26 cellular contexts compared by ENCODE assay signal in genomic region chr12:43482311-43483085, GRCh38.
DNase-seq lines count a peak whose midpoint lies in the region; ATAC-seq and TF ChIP-seq lines count a peak whose summit lies in the region.
"Had no signal": no experiment of that assay in that cellular context is flagged by ENCODE, and none has a peak within 500 bp of the region (broad histone marks: within the 10 kb centered on the region; RNA-seq: fewer than 3 reads in every experiment).

No MANE protein-coding gene starts in this region.

- no peak overlapping the region for H3K27ac Mint-ChIP-seq in activated naive CD4-positive, alpha-beta T cell treated with anti-CD3 and anti-CD28 coated beads, Interleukin-2, amount 50 U/mL, for 72 hours
- H3K27ac Mint-ChIP-seq: activated CD4-positive, alpha-beta T cell treated with anti-CD3 and anti-CD28 coated beads, Interleukin-2, amount 10 ng/mL, durations not matched to agents 24 days and 14 days; activated naive CD8-positive, alpha-beta T cell treated with anti-CD3 and anti-CD28 coated beads, Interleukin-2, amount 50 U/mL, for 24 hours; activated T-cell treated with anti-CD3 and anti-CD28 coated beads, Interleukin-2, amount 50 U/mL, for 24 hours; brain had no signal

- peak; percentile 41 for DNase-seq in SKM-1 treated with dmso at 0.1 percent for 144 hours (lab: John Stamatoyannopoulos, UW; ENCODE audit: unreplicated experiment)
- peak; percentile 52 for DNase-seq in islet precursor cell
- no peak for DNase-seq in activated naive CD4-positive, alpha-beta T cell treated with anti-CD3 and anti-CD28 coated beads, Interleukin-2, amount 50 U/mL, for 72 hours (ENCODE audit: low spot score in 2 of 2)
- no peak for DNase-seq in NCI-H774 (lab: John Stamatoyannopoulos, UW)
- no peak for DNase-seq in suprapubic skin (ENCODE audit: low spot score in 2 of 2)
- DNase-seq: activated CD4-positive, alpha-beta T cell treated with anti-CD3 and anti-CD28 coated beads, Interleukin-2, amount 10 ng/mL, durations not matched to agents 24 days and 14 days; activated gamma-delta T cell treated with Interleukin-2 at 50 U/mL for 16 hours; activated naive CD8-positive, alpha-beta T cell treated with anti-CD3 and anti-CD28 coated beads, Interleukin-2, amount 50 U/mL, for 24 hours; activated T-cell treated with anti-CD3 and anti-CD28 coated beads, Interleukin-2, amount 50 U/mL, for 24 hours; Calu3; KG1; mesenchymal stem cell; NCI-H1048; NCI-H1694; NCI-H82; right cardiac atrium; spleen; stimulated activated CD4-positive, alpha-beta T cell treated with anti-CD3 and anti-CD28 coated beads, Interleukin-2, amount 100 ng/mL, for 48 hours; substantia nigra; T-helper 9 cell; upper lobe of right lung had no signal

- H3F3A ChIP-seq in Loucy (ENCODE audit: low read depth), result no peaks in the 10 kb centered on the region

- WGBS in suprapubic skin, result 84% methylated on average over 2 of the region's 3 CpGs

- ATAC-seq in activated naive CD4-positive, alpha-beta T cell treated with anti-CD3 and anti-CD28 coated beads, Interleukin-2, amount 50 U/mL, for 72 hours, result no peak
- ATAC-seq: activated naive CD8-positive, alpha-beta T cell treated with anti-CD3 and anti-CD28 coated beads, Interleukin-2, amount 50 U/mL, for 24 hours; left lung; right cardiac atrium; upper lobe of right lung had no signal

- H3K27ac ChIP-seq in HEK293 (ENCODE audit: extremely low read depth, low read depth, low read length) (no peak overlapping the region), suprapubic skin (no peak overlapping the region)
- H3K27ac ChIP-seq: left lung, parathyroid adenoma, spleen, upper lobe of right lung had no signal

- H3K9me3 ChIP-seq in HEK293 (ENCODE audit: control insufficient read depth, insufficient read depth, low read depth, low read length) (no peaks in the 10 kb centered on the region), Loucy (ENCODE audit: insufficient read depth, low read depth, low read length) (peaks cover 10% of the 10 kb centered on the region), suprapubic skin (no peaks in the 10 kb centered on the region)
- H3K9me3 ChIP-seq: upper lobe of right lung had no signal

- no peaks in the 10 kb centered on the region for H3K36me3 Mint-ChIP-seq in activated naive CD4-positive, alpha-beta T cell treated with anti-CD3 and anti-CD28 coated beads, Interleukin-2, amount 50 U/mL, for 72 hours

- H3K4me1 ChIP-seq in HEK293 (ENCODE audit: control insufficient read depth, insufficient read depth, low read length) (no peaks in the 10 kb centered on the region), Loucy (ENCODE audit: insufficient read depth, low read length, poor library complexity, severe bottlenecking) (peaks cover 18% of the 10 kb centered on the region), suprapubic skin (no peaks in the 10 kb centered on the region)
- H3K4me1 ChIP-seq: left lung, parathyroid adenoma, spleen, upper lobe of right lung had no signal

- H3K79me2 ChIP-seq in Loucy (ENCODE audit: insufficient read depth, low read length), result no peaks in the 10 kb centered on the region
- H3K79me2 ChIP-seq: parathyroid adenoma had no signal

- TF ChIP-seq POLR2A in suprapubic skin (IDR thresholded peaks at IDR 0.05), result no peak

- H3K4me2 ChIP-seq in Loucy (ENCODE audit: low read depth, low read length, poor library complexity, severe bottlenecking), result peak overlapping the region; percentile 62

- H3K9me2 ChIP-seq in Loucy (replicated peaks; ENCODE audit: low read depth, low read length), result no peaks in the 10 kb centered on the region

- POLR2A ChIA-PET in HEK293 (lab: Yijun Ruan, JAX), result interaction anchor here (0.5 kb wide), 1 partner anchor 158 kb away, joined by 3 read pairs; no protein-coding TSS in a partner anchor

- H3K9ac ChIP-seq in Loucy (ENCODE audit: low read depth, low read length, poor library complexity, severe bottlenecking), result peak overlapping the region; percentile 25
- H3K9ac ChIP-seq: parathyroid adenoma had no signal

- CTCF ChIA-PET in HEK293 (lab: Yijun Ruan, JAX), result interaction anchor here (0.6 kb wide), 1 partner anchor 195 kb away, joined by 4 read pairs; no protein-coding TSS in a partner anchor

- H3K36me3 ChIP-seq in HEK293 (ENCODE audit: control insufficient read depth in 2 of 2, insufficient read depth in 1 of 2, low read length in 2 of 2) (no peaks in the 10 kb centered on the region), Loucy (ENCODE audit: insufficient read depth, low read length) (no peaks in the 10 kb centered on the region), suprapubic skin (no peaks in the 10 kb centered on the region)
- H3K36me3 ChIP-seq: left lung, spleen, upper lobe of right lung had no signal

- H3K27me3 ChIP-seq in Loucy (ENCODE audit: insufficient read depth, low read length, poor library complexity, severe bottlenecking) (no peaks in the 10 kb centered on the region), suprapubic skin (no peaks in the 10 kb centered on the region)
- H3K27me3 ChIP-seq: left lung, spleen, upper lobe of right lung had no signal

- H3K4me3 ChIP-seq in HEK293 (ENCODE audit: low read depth, low read length) (no peak overlapping the region), Loucy (ENCODE audit: low read length, poor library complexity, severe bottlenecking) (peak overlapping the region; percentile 12), suprapubic skin (no peak overlapping the region)
- H3K4me3 ChIP-seq: left lung, spleen, upper lobe of right lung had no signal

- H4K20me1 ChIP-seq in Loucy (ENCODE audit: insufficient read depth, low read length, poor library complexity, severe bottlenecking), result no peaks in the 10 kb centered on the region

- H2AFZ ChIP-seq in Loucy (ENCODE audit: low read length), result peak overlapping the region; percentile 74
- H2AFZ ChIP-seq: parathyroid adenoma had no signal

- TF ChIP-seq CTCF in HEK293 (tag by site-specific recombination; IDR thresholded peaks at IDR 0.05) (no peak), Loucy (conservative IDR thresholded peaks at IDR 0.05; ENCODE audit: low read length) (no peak), suprapubic skin (IDR thresholded peaks at IDR 0.05) (no peak)

- no peak for TF ChIP-seq EP300 in suprapubic skin (IDR thresholded peaks at IDR 0.05)

- peaks cover 0 to 10% of the 10 kb centered on the region in 2 donors for H3K9me3 Mint-ChIP-seq in activated naive CD4-positive, alpha-beta T cell treated with anti-CD3 and anti-CD28 coated beads, Interleukin-2, amount 50 U/mL, for 72 hours

TF ChIP-seq in HEK293, 187 proteins besides CTCF, POLR2A, EP300 and RAD21:
- no peak for TF ChIP-seq KLF8 (tag by site-specific recombination; IDR thresholded peaks at IDR 0.05)
- TF ChIP-seq ZFHX2 (tag by site-specific recombination; conservative IDR thresholded peaks at IDR 0.05), result 0 out of 2 replicates have a peak, but pooled peaks have one; percentile 7
- TF ChIP-seq ZNF701 (tag by site-specific recombination; IDR thresholded peaks at IDR 0.05), result no peak

Comparison
In these comparisons a context has a peak if more than half of its experiments do, and no peak if none do; other contexts are left out.
1. DNase-seq: peak in SKM-1 treated with dmso at 0.1 percent for 144 hours (single experiment) and islet precursor cell (single experiment); none in activated naive CD4-positive, alpha-beta T cell treated with anti-CD3 and anti-CD28 coated beads, Interleukin-2, amount 50 U/mL, for 72 hours (0 of 2), NCI-H774 (single experiment) and suprapubic skin (0 of 2).